In the genomic region with DNA sequence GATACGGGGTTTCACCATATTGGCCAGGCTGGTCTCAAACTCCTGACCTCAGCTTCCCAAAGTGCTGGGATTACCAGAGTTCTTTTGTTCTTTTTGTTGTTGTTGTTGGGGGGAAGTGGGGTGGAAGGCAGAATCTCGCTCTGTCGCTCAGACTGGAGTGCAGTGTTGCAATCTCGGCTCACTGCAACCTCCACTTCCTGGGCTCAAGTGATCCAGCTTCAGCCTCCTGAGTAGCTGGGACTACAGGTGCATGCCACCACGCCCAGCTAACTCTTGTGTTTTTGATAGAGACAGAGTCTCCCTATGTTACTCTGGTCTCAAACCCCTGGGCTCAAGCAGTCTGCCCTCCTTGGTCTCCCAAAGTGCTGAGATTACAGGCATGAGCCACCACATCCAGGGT, we compare ENCODE assay signal across 4 cellular contexts. TPM values are rescaled to one million over a fixed set of nuclear protein-coding genes. Genes with fewer than 3 reads are reported as not detected.
"Had no signal": no experiment of that assay in that cellular context is flagged by ENCODE, and none has a peak within 500 bp of the region (broad histone marks: within the 10 kb centered on the region; RNA-seq: fewer than 3 reads in every experiment).

No MANE protein-coding gene starts in this region.

RNA-seq across cellular contexts. Expression of a gene that starts 0.6 kb away (rescaled TPM):
- total RNA-seq: cardiac muscle cell, cerebellum, MCF 10A, RPMI7951 had no signal

RNA-seq across cellular contexts. Expression of a gene that starts 3.8 kb away (rescaled TPM):
- total RNA-seq: cardiac muscle cell, cerebellum, RPMI7951 had no signal

RNA-seq across cellular contexts. Expression of a gene that starts 51.3 kb away (rescaled TPM):
- total RNA-seq: cerebellum, RPMI7951 had no signal
